In the genomic region with DNA sequence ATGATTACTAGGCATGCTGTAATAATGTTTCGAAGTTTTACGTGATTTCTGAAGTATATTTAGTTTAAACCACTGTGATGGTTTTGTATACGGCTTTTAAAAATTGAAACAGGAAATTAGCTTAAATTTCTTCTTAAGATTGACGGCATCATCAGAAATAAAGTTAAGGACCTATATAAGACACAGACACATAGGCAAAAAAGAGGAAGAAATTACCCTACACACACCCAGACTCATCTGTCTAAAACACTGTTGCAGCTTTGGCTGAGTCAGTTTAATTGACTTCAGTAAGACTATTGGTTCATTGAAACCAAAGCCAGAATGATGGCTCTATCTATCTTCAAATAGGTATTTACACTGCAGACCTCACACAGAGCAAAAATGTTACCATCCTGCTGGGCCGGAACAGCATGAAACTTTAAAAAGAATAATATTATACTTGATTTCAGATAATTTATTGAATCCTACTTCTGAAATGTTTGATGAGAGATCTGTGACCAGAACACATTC, we compare ENCODE assay signal across 13 cellular contexts. TPM values are rescaled to one million over a fixed set of nuclear protein-coding genes. Genes with fewer than 3 reads are reported as not detected.
DNase-seq lines count a peak whose midpoint lies in the region; ATAC-seq and TF ChIP-seq lines count a peak whose summit lies in the region.
"Had no signal": no experiment of that assay in that cellular context is flagged by ENCODE, and none has a peak within 500 bp of the region (broad histone marks: within the 10 kb centered on the region; RNA-seq: fewer than 3 reads in every experiment).

No MANE protein-coding gene starts in this region.

- ATAC-seq in activated naive CD4-positive, alpha-beta T cell treated with anti-CD3 and anti-CD28 coated beads, Interleukin-2, amount 50 U/mL, for 72 hours, result no peak
- no peak for ATAC-seq in esophagus mucosa
- ATAC-seq: naive thymus-derived CD8-positive, alpha-beta T cell had no signal

- CTCF ChIA-PET in HEK293T (lab: Yijun Ruan, JAX), result interaction anchor here (0.6 kb wide), 1 partner anchor 14 kb away, joined by 3 read pairs; no protein-coding TSS in a partner anchor

- no peak for DNase-seq in HEK293T (ENCODE audit: extremely low spot score)
- DNase-seq in NOMO-1 (lab: John Stamatoyannopoulos, UW; ENCODE audit: unreplicated experiment in 2 of 2), result peak; percentile 44 to 53
- DNase-seq in dermis blood vessel endothelial cell, result peak; percentile 31
- peak; percentile 52 for DNase-seq in pons (ENCODE audit: low spot score)
- DNase-seq in activated naive CD4-positive, alpha-beta T cell treated with anti-CD3 and anti-CD28 coated beads, Interleukin-2, amount 50 U/mL, for 72 hours (ENCODE audit: low spot score in 2 of 2), result no peak
- no peak for DNase-seq in activated naive CD4-positive, alpha-beta T cell treated with Interleukin-2 at 50 U/mL for 16 hours
- DNase-seq: activated naive CD4-positive, alpha-beta T cell; DMS 273 treated with DMSO at 0.1 percent for 48 hours; esophagus squamous epithelium; immature natural killer cell; MM.1S; naive thymus-derived CD8-positive, alpha-beta T cell had no signal

- peaks cover 13 to 18% of the 10 kb centered on the region in 2 donors for H3K36me3 Mint-ChIP-seq in activated naive CD4-positive, alpha-beta T cell treated with anti-CD3 and anti-CD28 coated beads, Interleukin-2, amount 50 U/mL, for 72 hours
- H3K36me3 Mint-ChIP-seq: immature natural killer cell had no signal

- POLR2A ChIA-PET in HEK293T (lab: Yijun Ruan, JAX), result no interaction called here

- H3K27ac Mint-ChIP-seq in activated naive CD4-positive, alpha-beta T cell treated with anti-CD3 and anti-CD28 coated beads, Interleukin-2, amount 50 U/mL, for 72 hours, result no peak overlapping the region
- H3K27ac Mint-ChIP-seq: immature natural killer cell had no signal

- peaks cover 0 to 5% of the 10 kb centered on the region in 2 donors for H3K9me3 Mint-ChIP-seq in activated naive CD4-positive, alpha-beta T cell treated with anti-CD3 and anti-CD28 coated beads, Interleukin-2, amount 50 U/mL, for 72 hours

TF ChIP-seq in HEK293T, 16 proteins besides CTCF, POLR2A, EP300 and RAD21:
- TF ChIP-seq ARNT (IDR thresholded peaks at IDR 0.05), result no peak
- TF ChIP-seq, protein P1, sequence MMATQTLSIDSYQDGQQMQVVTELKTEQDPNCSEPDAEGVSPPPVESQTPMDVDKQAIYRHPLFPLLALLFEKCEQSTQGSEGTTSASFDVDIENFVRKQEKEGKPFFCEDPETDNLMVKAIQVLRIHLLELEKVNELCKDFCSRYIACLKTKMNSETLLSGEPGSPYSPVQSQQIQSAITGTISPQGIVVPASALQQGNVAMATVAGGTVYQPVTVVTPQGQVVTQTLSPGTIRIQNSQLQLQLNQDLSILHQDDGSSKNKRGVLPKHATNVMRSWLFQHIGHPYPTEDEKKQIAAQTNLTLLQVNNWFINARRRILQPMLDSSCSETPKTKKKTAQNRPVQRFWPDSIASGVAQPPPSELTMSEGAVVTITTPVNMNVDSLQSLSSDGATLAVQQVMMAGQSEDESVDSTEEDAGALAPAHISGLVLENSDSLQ (IDR thresholded peaks at IDR 0.05), result peak; percentile 42

RNA-seq across cellular contexts. Expression of gene HHIP, which starts 4.4 kb away (rescaled TPM):
- 37.1 and 191 TPM in 2 replicates for total RNA-seq in dermis blood vessel endothelial cell
- total RNA-seq in activated naive CD4-positive, alpha-beta T cell treated with anti-CD3 and anti-CD28 coated beads, Interleukin-2, amount 50 U/mL, for 72 hours, result not detected
- not detected for total RNA-seq in esophagus mucosa
- total RNA-seq: esophagus squamous epithelium; naive thymus-derived CD8-positive, alpha-beta T cell had no signal

Comparison
In these comparisons a context has a peak if more than half of its experiments do, and no peak if none do; other contexts are left out.
1. DNase-seq: peak in NOMO-1 (2 of 2), dermis blood vessel endothelial cell (single experiment) and pons (single experiment); none in HEK293T (single experiment), activated naive CD4-positive, alpha-beta T cell treated with anti-CD3 and anti-CD28 coated beads, Interleukin-2, amount 50 U/mL, for 72 hours (0 of 2) and activated naive CD4-positive, alpha-beta T cell treated with Interleukin-2 at 50 U/mL for 16 hours (single experiment).
2. RNA of gene HHIP, which starts 4.4 kb away (total RNA-seq): 37.1 to 191 TPM in dermis blood vessel endothelial cell; not detected in activated naive CD4-positive, alpha-beta T cell treated with anti-CD3 and anti-CD28 coated beads, Interleukin-2, amount 50 U/mL, for 72 hours and not detected in esophagus mucosa (single experiment); every median in the first group is over 10 times any median in the second.